Comparison of ENCODE assay signal across 9 cellular contexts in the genomic region with DNA sequence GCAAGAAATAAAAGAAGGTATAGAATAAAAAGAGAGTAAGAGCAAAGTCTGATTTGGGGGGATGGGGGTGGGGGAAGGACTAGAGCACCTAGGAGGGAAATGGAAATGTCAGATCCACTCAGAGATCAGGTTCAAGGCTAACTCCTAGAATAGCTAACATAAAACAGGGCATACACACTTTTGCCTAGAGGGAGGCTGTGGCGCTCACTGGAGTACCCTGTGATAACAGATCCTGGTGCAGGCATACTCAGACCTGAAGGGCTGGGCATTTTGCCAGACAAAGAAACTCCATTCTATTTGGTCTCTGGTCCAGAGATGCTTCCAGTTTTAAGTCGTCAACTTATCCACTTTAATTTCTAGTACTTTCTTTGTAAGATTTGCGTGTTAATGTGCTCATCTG. TPM values are rescaled to one million over a fixed set of nuclear protein-coding genes. Genes with fewer than 3 reads are reported as not detected.
DNase-seq lines count a peak whose midpoint lies in the region; ATAC-seq, FAIRE-seq and TF ChIP-seq lines count a peak whose summit lies in the region.
"Had no signal": no experiment of that assay in that cellular context is flagged by ENCODE, and none has a peak within 500 bp of the region (broad histone marks: within the 10 kb centered on the region; RNA-seq: fewer than 3 reads in every experiment).

No MANE protein-coding gene starts in this region.

- H3K4me2 ChIP-seq in K562 (ENCODE audit: insufficient read depth, low read length) = no peak overlapping the region

- H3K9me3 ChIP-seq in K562 (replicated peaks; ENCODE audit: control insufficient read depth, insufficient read depth, low read depth, low read length) = no peaks in the 10 kb centered on the region
- H3K9me3 ChIP-seq in naive thymus-derived CD4-positive, alpha-beta T cell (ENCODE audit: control insufficient read depth in 2 of 3, low read length in 3 of 3) = no peaks in the 10 kb centered on the region

- peaks cover 17% of the 10 kb centered on the region for H3K9me1 ChIP-seq in K562 (ENCODE audit: control insufficient read depth, insufficient read depth, low read length)

- CTCF ChIA-PET in K562 (lab: Yijun Ruan, JAX; ENCODE audit: low intra/inter-chr PET ratio) = no interaction called here
- CTCF ChIA-PET in naive thymus-derived CD4-positive, alpha-beta T cell (lab: Charles Lee) = interaction anchor here (0.6 to 0.9 kb wide), 2 partner anchors 8 to 48 kb away, joined by 3 read pairs; no protein-coding TSS in a partner anchor

- H2AFZ ChIP-seq in K562 (ENCODE audit: low read depth, low read length) = no peak overlapping the region

- peak overlapping the region in 8 of 9 donors; percentile 76 to 97 (median 92) for H3K27ac Mint-ChIP-seq in naive thymus-derived CD4-positive, alpha-beta T cell

- TF ChIP-seq EP300 in K562 (IDR thresholded peaks at IDR 0.05; ENCODE audit: low read length) = no peak

- H3K36me3 Mint-ChIP-seq in naive thymus-derived CD4-positive, alpha-beta T cell = peaks cover 0 to 12% (median 0%) of the 10 kb centered on the region in 5 donors

- H3K27me3 Mint-ChIP-seq in naive thymus-derived CD4-positive, alpha-beta T cell = no peaks in the 10 kb centered on the region

- in situ Hi-C loops in K562 (cut with MboI) = no loop called here

- intact Hi-C loops in K562 (cut with micrococcal nuclease) = no loop called here
- intact Hi-C loops in naive thymus-derived CD4-positive, alpha-beta T cell (cut with micrococcal nuclease) = no loop called here

- H3K27ac ChIP-seq in K562 (ENCODE audit: extremely low read depth, low read depth, low read length) = no peak overlapping the region
- peak overlapping the region; percentile 89 for H3K27ac ChIP-seq in naive thymus-derived CD4-positive, alpha-beta T cell (ENCODE audit: low read depth, low read length)

- WGBS in K562 (ENCODE audit: insufficient coverage, low coverage, missing lambda C conversion rate) = 10% methylated on average over 3 of the region's 3 CpGs

- peaks cover 80 to 88% (median 87%) of the 10 kb centered on the region in 7 donors for H3K4me1 Mint-ChIP-seq in naive thymus-derived CD4-positive, alpha-beta T cell

- peaks cover 88% of the 10 kb centered on the region for H4K20me1 ChIP-seq in K562 (replicated peaks; ENCODE audit: control insufficient read depth, insufficient read depth, low read length)

- no peaks in the 10 kb centered on the region for H3K27me3 ChIP-seq in K562 (ENCODE audit: control insufficient read depth in 2 of 2, insufficient read depth in 2 of 2, low read length in 2 of 2)
- H3K27me3 ChIP-seq in naive thymus-derived CD4-positive, alpha-beta T cell (ENCODE audit: control insufficient read depth in 2 of 2, insufficient read depth in 2 of 2, low read length in 2 of 2) = no peaks in the 10 kb centered on the region

- H3K4me3 Mint-ChIP-seq in naive thymus-derived CD4-positive, alpha-beta T cell = peak overlapping the region in 9 of 10 donors; percentile 79 to 97 (median 93)

- peaks cover 68 to 75% of the 10 kb centered on the region in 2 experiments for H3K4me1 ChIP-seq in K562 (replicated peaks in 1 of 2; ENCODE audit: control insufficient read depth in 2 of 2, insufficient read depth in 2 of 2, low read length in 2 of 2)
- H3K4me1 ChIP-seq in naive thymus-derived CD4-positive, alpha-beta T cell (ENCODE audit: control insufficient read depth in 2 of 2, insufficient read depth in 2 of 2, low read length in 2 of 2) = peaks cover 73 to 87% of the 10 kb centered on the region in 2 donors

- H3K36me3 ChIP-seq in K562 (ENCODE audit: control insufficient read depth, insufficient read depth, low read length) = peaks cover 18% of the 10 kb centered on the region; the same call in 2 of the 3 replicates
- H3K36me3 ChIP-seq in naive thymus-derived CD4-positive, alpha-beta T cell (ENCODE audit: control insufficient read depth in 2 of 3, insufficient read depth in 3 of 3, low read length in 3 of 3) = peaks cover 0 to 1% (median 0%) of the 10 kb centered on the region in 3 experiments

- DNase-seq in COLO668 (lab: John Stamatoyannopoulos, UW; ENCODE audit: unreplicated experiment) (peak; percentile 49), NCI-H2029 (lab: John Stamatoyannopoulos, UW) (peak; percentile 70), K562 (ENCODE audit: extremely low read depth in 1 of 4, low spot score in 3 of 4) (peak in 2 of 4 experiments; percentile 46 to 68), T-helper 1 cell (no peak), retina (no peak), left lobe of liver (ENCODE audit: low spot score) (no peak)
- no peak for DNase-seq in naive thymus-derived CD4-positive, alpha-beta T cell
- no peak for DNase-seq in activated CD4-positive, alpha-beta T cell treated with anti-CD3 and anti-CD28 coated beads for 1 hour
- DNase-seq: SIG-M5 had no signal

- no peak for TF ChIP-seq RAD21 in K562 (CRISPR knock-in tag; conservative IDR thresholded peaks at IDR 0.05 in 1 of 2, IDR thresholded peaks at IDR 0.05 in 1 of 2)

- TF ChIP-seq POLR2A in K562 (conservative IDR thresholded peaks at IDR 0.05) = no peak

- H3K79me2 ChIP-seq in K562 (ENCODE audit: control insufficient read depth, insufficient read depth, low read length) = peaks cover 97% of the 10 kb centered on the region

- no peak for TF ChIP-seq CTCF in K562 (IDR thresholded peaks at IDR 0.05 in 2 of 3, conservative IDR thresholded peaks at IDR 0.05 in 1 of 3; ENCODE audit: insufficient read depth in 2 of 3, low read depth in 1 of 3, low read length in 3 of 3)

- no peaks in the 10 kb centered on the region for H3K9me3 Mint-ChIP-seq in naive thymus-derived CD4-positive, alpha-beta T cell

- ATAC-seq in K562 (no peak), left lobe of liver (no peak)
- ATAC-seq in naive thymus-derived CD4-positive, alpha-beta T cell = no peak

- POLR2A ChIA-PET in K562 (lab: Yijun Ruan, JAX) = no interaction called here
- POLR2A ChIA-PET in naive thymus-derived CD4-positive, alpha-beta T cell (lab: Charles Lee) = interaction anchor here (0.7 kb wide), 1 partner anchor 1712 kb away, joined by 3 read pairs; a partner anchor contains a TSS

- no peak overlapping the region for H3K4me3 ChIP-seq in K562
- no peak overlapping the region for H3K4me3 ChIP-seq in naive thymus-derived CD4-positive, alpha-beta T cell (ENCODE audit: low read length)

- peak; percentile 66 for FAIRE-seq in K562 (lab: Jason Lieb, UNC)

- TSS peak; percentile 2 for BruUV-seq in K562 (replicated peaks; lab: Mats Ljungman, UMichigan)

- no peak overlapping the region for H3K9ac ChIP-seq in K562 (ENCODE audit: insufficient read depth in 1 of 2, low read depth in 2 of 2, low read length in 2 of 2)

RNA-seq across cellular contexts. Expression of a gene that starts 5.8 kb away (rescaled TPM):
- total RNA-seq in K562 (2011; cell fraction: chromatin; rRNA removed; ENCODE audit: low replicate concordance) = 89.2 and 157 TPM in 2 replicates
- total RNA-seq in K562 (2011; cell fraction: nucleolus; rRNA removed) = 72.6 and 88.1 TPM in 2 replicates
- 93.3 and 110 TPM in 2 replicates for total RNA-seq in K562 (2011; cell fraction: nucleoplasm; rRNA removed)
- 42.0 and 60.5 TPM in 2 replicates for total RNA-seq in K562 (2014; rRNA removed)
- 46.6 and 47.7 TPM in 2 replicates for total RNA-seq in K562 (2014; rRNA removed; fragmentation: Illumina TruSeq; extraction: Trizol)
- 39.8 and 40.2 TPM in 2 replicates for total RNA-seq in K562 (2015; rRNA removed; fragmentation: Illumina TruSeq; extraction: Trizol)
- total RNA-seq in K562 (2021) = 93.7 and 108 TPM in 2 replicates
- 87.2 and 94.7 TPM in 2 replicates for polyA plus RNA-seq in K562 (2011; rRNA removed)
- 115 and 117 TPM in 2 replicates for polyA plus RNA-seq in K562 (2011; cell fraction: cytosol; rRNA removed)
- 128 and 133 TPM in 2 replicates for polyA plus RNA-seq in K562 (2011; cell fraction: nucleus; rRNA removed)
- polyA plus RNA-seq in K562 (2012) = 83.4 and 116 TPM in 2 replicates
- 86.4 and 89.3 TPM in 2 replicates for polyA plus RNA-seq in K562 (2014; fragmentation: Illumina TruSeq; extraction: Trizol)
- 10 to 100 TPM; 20.4 to 24.1 TPM for polyA plus RNA-seq in K562 (2014; fragmentation: Nextera tagmentation; extraction: Ambion mirVana)
- 62.5 and 64.5 TPM in 2 replicates for polyA plus RNA-seq in K562 (2014; rRNA removed)
- polyA minus RNA-seq in K562 (2011; rRNA and poly(A)+ RNA removed) = 102 and 145 TPM in 2 replicates
- polyA minus RNA-seq in K562 (2011; cell fraction: cytosol; rRNA and poly(A)+ RNA removed) = 85.8 and 88.5 TPM in 2 replicates
- polyA minus RNA-seq in K562 (2011; cell fraction: nucleus; rRNA and poly(A)+ RNA removed) = 40.9 and 69.2 TPM in 2 replicates
- 100 to 1,000 TPM; 124 to 295 (median 145) TPM for total RNA-seq in naive thymus-derived CD4-positive, alpha-beta T cell
- 100 to 1,000 TPM in 1 of 2 donors, 10 to 100 TPM in 1; 86.9 to 110 TPM for polyA plus RNA-seq in naive thymus-derived CD4-positive, alpha-beta T cell
- 86.3 TPM for total RNA-seq in left lobe of liver

RNA-seq across cellular contexts. Expression of a gene that starts 22.2 kb away (rescaled TPM):
- total RNA-seq in K562 (2011; cell fraction: chromatin; rRNA removed; ENCODE audit: low replicate concordance) = 1.2 and 1.3 TPM in 2 replicates
- total RNA-seq in K562 (2011; cell fraction: nucleolus; rRNA removed) = 0.39 and 0.83 TPM in 2 replicates
- 1.1 and 1.5 TPM in 2 replicates for total RNA-seq in K562 (2011; cell fraction: nucleoplasm; rRNA removed)
- 0.05 and 0.24 TPM in 2 replicates for total RNA-seq in K562 (2014; rRNA removed)
- 0.16 and 0.22 TPM in 2 replicates for total RNA-seq in K562 (2014; rRNA removed; fragmentation: Illumina TruSeq; extraction: Trizol)
- 0.25 and 0.34 TPM in 2 replicates for total RNA-seq in K562 (2015; rRNA removed; fragmentation: Illumina TruSeq; extraction: Trizol)
- total RNA-seq in K562 (2021) = 0.27 and 0.33 TPM in 2 replicates
- polyA plus RNA-seq in K562 (2011; rRNA removed) = 0.17 and 0.24 TPM in 2 replicates
- polyA plus RNA-seq in K562 (2011; cell fraction: cytosol; rRNA removed) = 0.10 and 0.18 TPM in 2 replicates
- 0.55 and 0.97 TPM in 2 replicates for polyA plus RNA-seq in K562 (2011; cell fraction: nucleus; rRNA removed)
- 0.73 and 2.2 TPM in 2 replicates for polyA plus RNA-seq in K562 (2012)
- polyA plus RNA-seq in K562 (2014; fragmentation: Illumina TruSeq; extraction: Trizol) = 0.39 TPM in 2 replicates
- polyA plus RNA-seq in K562 (2014; fragmentation: Nextera tagmentation; extraction: Ambion mirVana) = under 1 TPM; 0.24 to 0.36 TPM
- 1.5 TPM in 1 of 2 replicates, not detected in the other for polyA plus RNA-seq in K562 (2014; rRNA removed)
- polyA minus RNA-seq in K562 (2011; rRNA and poly(A)+ RNA removed) = 0.18 and 0.27 TPM in 2 replicates
- not detected in 2 replicates for polyA minus RNA-seq in K562 (2011; cell fraction: cytosol; rRNA and poly(A)+ RNA removed)
- 0.27 and 0.89 TPM in 2 replicates for polyA minus RNA-seq in K562 (2011; cell fraction: nucleus; rRNA and poly(A)+ RNA removed)
- total RNA-seq in naive thymus-derived CD4-positive, alpha-beta T cell = 10 to 100 TPM in 2 of 5 experiments, 1 to 10 TPM in 3; 1.7 to 20.3 (median 8.2) TPM
- polyA plus RNA-seq in naive thymus-derived CD4-positive, alpha-beta T cell = under 1 TPM; 0.17 to 0.32 TPM
- 5.1 TPM for total RNA-seq in left lobe of liver

RNA-seq across cellular contexts. Expression of a gene that starts 58.1 kb away (rescaled TPM):
- 19.9 and 28.1 TPM in 2 replicates for total RNA-seq in K562 (2011; cell fraction: chromatin; rRNA removed; ENCODE audit: low replicate concordance)
- 16.2 and 23.0 TPM in 2 replicates for total RNA-seq in K562 (2011; cell fraction: nucleolus; rRNA removed)
- 21.9 and 30.2 TPM in 2 replicates for total RNA-seq in K562 (2011; cell fraction: nucleoplasm; rRNA removed)
- total RNA-seq in K562 (2014; rRNA removed) (56.7 and 74.2 TPM in 2 replicates), K562 (2014; rRNA removed; fragmentation: Illumina TruSeq; extraction: Trizol) (48.1 and 56.4 TPM in 2 replicates), K562 (2015; rRNA removed; fragmentation: Illumina TruSeq; extraction: Trizol) (56.0 and 58.2 TPM in 2 replicates), K562 (2021) (62.4 and 62.6 TPM in 2 replicates), left lobe of liver (30.0 TPM)
- polyA plus RNA-seq in K562 (2011; rRNA removed) (38.9 and 44.6 TPM in 2 replicates), K562 (2014; fragmentation: Illumina TruSeq; extraction: Trizol) (55.3 and 57.1 TPM in 2 replicates), K562 (2014; fragmentation: Nextera tagmentation; extraction: Ambion mirVana) (100 to 1,000 TPM; 166 to 198 TPM), K562 (2014; rRNA removed) (60.2 and 70.7 TPM in 2 replicates)
- 21.4 and 23.3 TPM in 2 replicates for polyA plus RNA-seq in K562 (2011; cell fraction: cytosol; rRNA removed)
- 15.8 and 18.8 TPM in 2 replicates for polyA plus RNA-seq in K562 (2011; cell fraction: nucleus; rRNA removed)
- polyA plus RNA-seq in K562 (2012) = 34.8 and 50.5 TPM in 2 replicates
- 11.8 and 13.0 TPM in 2 replicates for polyA minus RNA-seq in K562 (2011; rRNA and poly(A)+ RNA removed)
- 13.4 and 15.1 TPM in 2 replicates for polyA minus RNA-seq in K562 (2011; cell fraction: cytosol; rRNA and poly(A)+ RNA removed)
- polyA minus RNA-seq in K562 (2011; cell fraction: nucleus; rRNA and poly(A)+ RNA removed) = 7.0 and 9.2 TPM in 2 replicates
- total RNA-seq in naive thymus-derived CD4-positive, alpha-beta T cell = 10 to 100 TPM; 17.8 to 34.9 (median 22.3) TPM
- 10 to 100 TPM; 26.4 to 30.0 TPM for polyA plus RNA-seq in naive thymus-derived CD4-positive, alpha-beta T cell

Comparison
In these comparisons a context has a peak if more than half of its experiments do, and no peak if none do; other contexts are left out.
1. DNase-seq: peak in COLO668 (single experiment) and NCI-H2029 (single experiment); none in naive thymus-derived CD4-positive, alpha-beta T cell (0 of 9), T-helper 1 cell (0 of 5), activated CD4-positive, alpha-beta T cell treated with anti-CD3 and anti-CD28 coated beads for 1 hour (single experiment), retina (single experiment) and left lobe of liver (single experiment).